Comparison of ENCODE assay signal across 1 cellular context in genomic region chr5:6715271-6715670, GRCh38.
TF ChIP-seq lines count a peak whose summit lies in the region.

No MANE protein-coding gene starts in this region.

TF ChIP-seq in H1, 55 proteins besides CTCF, POLR2A, EP300 and RAD21 (continued from another document):
- no peak for TF ChIP-seq PHF8 (conservative IDR thresholded peaks at IDR 0.05; ENCODE audit: low read depth, low read length)
- TF ChIP-seq TCF12 (IDR thresholded peaks at IDR 0.05; ENCODE audit: low read depth, low read length): no peak
- TF ChIP-seq SP4 (IDR thresholded peaks at IDR 0.05; ENCODE audit: low read length): no peak
- no peak for TF ChIP-seq RBBP5 (IDR thresholded peaks at IDR 0.05; ENCODE audit: borderline replicate concordance, low read depth, low read length)
- TF ChIP-seq BRCA1 (IDR thresholded peaks at IDR 0.05; ENCODE audit: low read depth, low read length): no peak
- no peak for TF ChIP-seq GTF2F1 (IDR thresholded peaks at IDR 0.05; ENCODE audit: borderline replicate concordance, low read depth, low read length)
- no peak for TF ChIP-seq BACH1 (IDR thresholded peaks at IDR 0.05; ENCODE audit: low read length)
- TF ChIP-seq, protein P1, sequence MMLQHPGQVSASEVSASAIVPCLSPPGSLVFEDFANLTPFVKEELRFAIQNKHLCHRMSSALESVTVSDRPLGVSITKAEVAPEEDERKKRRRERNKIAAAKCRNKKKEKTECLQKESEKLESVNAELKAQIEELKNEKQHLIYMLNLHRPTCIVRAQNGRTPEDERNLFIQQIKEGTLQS (IDR thresholded peaks at IDR 0.05; ENCODE audit: insufficient read depth, low read depth, low read length): no peak
- TF ChIP-seq SP1 (IDR thresholded peaks at IDR 0.05; ENCODE audit: low read depth, low read length): no peak
